21 cellular contexts compared by ENCODE assay signal in the genomic region with DNA sequence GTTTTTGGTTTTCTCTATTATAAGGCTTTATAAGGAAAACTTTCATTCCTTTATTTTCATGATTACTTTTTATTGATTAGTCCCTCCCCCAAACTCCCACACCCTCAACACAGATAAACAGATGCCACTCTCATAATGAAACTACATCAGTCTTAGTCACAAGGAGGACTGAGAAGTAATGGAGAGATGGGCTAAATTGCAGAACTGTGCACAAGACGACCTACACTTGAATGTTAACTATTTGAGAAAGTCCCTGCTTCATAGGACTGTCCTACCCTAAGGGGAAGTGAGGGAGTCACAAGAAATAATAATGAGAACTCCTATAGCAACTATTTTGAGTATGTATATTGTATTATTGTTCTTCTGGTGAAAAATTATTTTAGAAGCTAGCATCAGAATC.
A peak's percentile ranks its signal among the peaks of the same experiment; 100 is the strongest.
DNase-seq lines count a peak whose midpoint lies in the region; ATAC-seq, FAIRE-seq and TF ChIP-seq lines count a peak whose summit lies in the region.
"Had no signal": no experiment of that assay in that cellular context is flagged by ENCODE, and none has a peak within 500 bp of the region (broad histone marks: within the 10 kb centered on the region; RNA-seq: fewer than 3 reads in every experiment).

No MANE protein-coding gene starts in this region.

- no peak overlapping the region for H3K4me3 Mint-ChIP-seq in CD8-positive, alpha-beta T cell
- H3K4me3 Mint-ChIP-seq: B cell; CD8-positive, alpha-beta memory T cell; HFFc6 had no signal

- no peak overlapping the region for H3K27ac Mint-ChIP-seq in CD8-positive, alpha-beta T cell
- H3K27ac Mint-ChIP-seq: B cell, HFFc6 had no signal

- H3K27me3 Mint-ChIP-seq in CD8-positive, alpha-beta T cell (ENCODE audit: low read depth): no peaks in the 10 kb centered on the region
- H3K27me3 Mint-ChIP-seq: B cell; CD8-positive, alpha-beta memory T cell had no signal

- no peaks in the 10 kb centered on the region for H3K4me1 ChIP-seq in adipocyte (ENCODE audit: control insufficient read depth, insufficient read depth, low read length)
- H3K4me1 ChIP-seq in CD8-positive, alpha-beta T cell (ENCODE audit: insufficient read depth, low read length): no peaks in the 10 kb centered on the region
- H3K4me1 ChIP-seq: HAP-1 had no signal

- no peak for TF ChIP-seq CTCF in CD8-positive, alpha-beta T cell (IDR thresholded peaks at IDR 0.05)

- intact Hi-C loops in CD8-positive, alpha-beta T cell (cut with DNase I, micrococcal nuclease): no loop called here

- POLR2A ChIA-PET in CD8-positive, alpha-beta T cell (lab: Charles Lee): no interaction called here

- H3K27ac ChIP-seq in CD8-positive, alpha-beta T cell (ENCODE audit: low read depth, low read length): no peak overlapping the region
- H3K27ac ChIP-seq: BLaER1 treated with 17β-estradiol and CSF1 and Interleukin-3, amounts not matched to agents 10 nM and 100 nM; HL-60 had no signal

- H3K27me3 ChIP-seq in adipocyte (replicated peaks; ENCODE audit: control insufficient read depth, insufficient read depth, low read length): no peaks in the 10 kb centered on the region
- no peaks in the 10 kb centered on the region for H3K27me3 ChIP-seq in CD8-positive, alpha-beta T cell (ENCODE audit: insufficient read depth, low read length)
- H3K27me3 ChIP-seq: BLaER1 treated with 17β-estradiol and CSF1 and Interleukin-3, amounts not matched to agents 10 nM and 100 nM had no signal

- H3K9me3 ChIP-seq in adipocyte (ENCODE audit: control insufficient read depth, low read length): peaks cover 62% of the 10 kb centered on the region
- no peaks in the 10 kb centered on the region for H3K9me3 ChIP-seq in CD8-positive, alpha-beta T cell (ENCODE audit: low read length)
- H3K9me3 ChIP-seq: HAP-1 had no signal

- ATAC-seq in GM21576 (IDR thresholded peaks at IDR 0.05; ENCODE audit: unreplicated experiment) (peak; percentile 47), HG02884 (IDR thresholded peaks at IDR 0.05; ENCODE audit: unreplicated experiment) (peak; percentile 46), SK-N-SH treated with all-trans-retinoic acid at 6 μM for 48 hours (no peak)
- no peak for ATAC-seq in CD8-positive, alpha-beta T cell
- ATAC-seq: GM12878 had no signal

- peaks cover 5% of the 10 kb centered on the region for H3K9me3 Mint-ChIP-seq in CD8-positive, alpha-beta T cell

- no peak for FAIRE-seq in GM12891 (lab: Jason Lieb, UNC)
- FAIRE-seq: GM12878 had no signal

- CTCF ChIA-PET in CD8-positive, alpha-beta T cell (lab: Charles Lee): no interaction called here

- H3K4me1 Mint-ChIP-seq in CD8-positive, alpha-beta T cell (ENCODE audit: low read depth): no peaks in the 10 kb centered on the region
- H3K4me1 Mint-ChIP-seq: B cell; CD8-positive, alpha-beta memory T cell had no signal

- H3K36me3 ChIP-seq in adipocyte (ENCODE audit: control insufficient read depth, insufficient read depth, low read length, severe bottlenecking): no peaks in the 10 kb centered on the region
- no peaks in the 10 kb centered on the region for H3K36me3 ChIP-seq in CD8-positive, alpha-beta T cell (ENCODE audit: insufficient read depth, low read length)
- H3K36me3 ChIP-seq: HAP-1 had no signal

- peak overlapping the region; percentile 1 for H3K4me3 ChIP-seq in adipocyte (ENCODE audit: low read length)
- H3K4me3 ChIP-seq in CD8-positive, alpha-beta T cell (ENCODE audit: low read depth, low read length): no peak overlapping the region
- H3K4me3 ChIP-seq: BLaER1 treated with 17β-estradiol and CSF1 and Interleukin-3, amounts not matched to agents 10 nM and 100 nM; GM12878; HAP-1 had no signal

- no peak overlapping the region for H3K9ac ChIP-seq in adipocyte (ENCODE audit: low read length)
- H3K9ac ChIP-seq: BLaER1 treated with 17β-estradiol and CSF1 and Interleukin-3, amounts not matched to agents 10 nM and 100 nM had no signal

- no peaks in the 10 kb centered on the region for H3K36me3 Mint-ChIP-seq in CD8-positive, alpha-beta T cell
- H3K36me3 Mint-ChIP-seq: CD8-positive, alpha-beta memory T cell had no signal

- DNase-seq in GM12891 (ENCODE audit: insufficient read length, low spot score) (no peak), adipocyte (ENCODE audit: low read depth) (no peak), hippocampal formation (lab: John Stamatoyannopoulos, UW) (no peak)
- DNase-seq in activated CD8-positive, alpha-beta memory T cell treated with anti-CD3 and anti-CD28 coated beads, Interleukin-2, amount 50 U/mL, for 48 hours: no peak
- DNase-seq in CD8-positive, alpha-beta T cell: no peak
- DNase-seq: 8988T; CD8-positive, alpha-beta memory T cell; COR-L47; DMS 273 treated with DMSO at 0.1 percent for 48 hours; DMS53; DND-41; EL; HFFc6 had no signal

- TF ChIP-seq POLR2A in GM12891 (IDR thresholded peaks at IDR 0.05; ENCODE audit: low read depth, low read length): no peak

TF ChIP-seq in GM12891, 5 proteins besides CTCF, POLR2A, EP300 and RAD21:
- TF ChIP-seq SPI1 (IDR thresholded peaks at IDR 0.05; ENCODE audit: low read depth, low read length): 0 out of 2 replicates have a peak, but pooled peaks have one; percentile 6
- TF ChIP-seq POU2F2 (IDR thresholded peaks at IDR 0.05; ENCODE audit: low read depth, low read length): no peak

TF ChIP-seq in SK-N-SH treated with all-trans-retinoic acid at 6 μM for 48 hours, 23 proteins besides CTCF, POLR2A, EP300 and RAD21:
- TF ChIP-seq SNAI2 (CRISPR knock-in tag; IDR thresholded peaks at IDR 0.05): no peak
- no peak for TF ChIP-seq TSHZ2 (CRISPR knock-in tag; IDR thresholded peaks at IDR 0.05)

Comparison
In these comparisons a context has a peak if more than half of its experiments do, and no peak if none do; other contexts are left out.
1. ATAC-seq: peak in GM21576 (single experiment) and HG02884 (single experiment); none in SK-N-SH treated with all-trans-retinoic acid at 6 μM for 48 hours (single experiment) and CD8-positive, alpha-beta T cell (single experiment).